In the genomic region with DNA sequence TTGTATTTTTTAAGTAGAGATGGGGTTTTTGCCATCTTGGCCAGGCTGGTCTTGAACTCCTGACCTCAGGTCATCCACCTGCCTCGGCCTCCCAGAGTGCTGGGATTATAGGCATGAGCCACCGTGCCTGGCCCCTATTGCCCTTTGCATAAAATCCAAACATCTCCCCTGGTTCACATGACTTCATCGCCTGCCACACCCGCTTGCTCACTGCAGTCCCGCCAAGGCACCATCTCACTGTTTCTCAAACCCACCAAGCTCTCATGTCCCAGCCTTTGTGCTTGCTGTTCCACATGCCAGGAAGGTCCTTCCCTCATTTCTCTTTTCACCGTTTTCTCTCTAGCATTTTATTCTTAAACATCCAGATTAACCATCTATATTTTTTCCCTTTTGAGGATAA, we compare ENCODE assay signal across 13 cellular contexts. TPM values are rescaled to one million over a fixed set of nuclear protein-coding genes. Genes with fewer than 3 reads are reported as not detected.
DNase-seq lines count a peak whose midpoint lies in the region; ATAC-seq, FAIRE-seq and TF ChIP-seq lines count a peak whose summit lies in the region.
"Had no signal": no experiment of that assay in that cellular context is flagged by ENCODE, and none has a peak within 500 bp of the region (broad histone marks: within the 10 kb centered on the region; RNA-seq: fewer than 3 reads in every experiment).

No MANE protein-coding gene starts in this region.

- H3K14ac ChIP-seq in neuronal stem cell (ENCODE audit: low read length): no peak overlapping the region

- H3K4ac ChIP-seq in neuronal stem cell (ENCODE audit: low read length): no peak overlapping the region

- WGBS in HepG2 (ENCODE audit: low lambda C conversion rate): 82% methylated on average over 6 of the region's 6 CpGs
- 66% methylated on average over 5 of the region's 6 CpGs for WGBS in right lobe of liver (ENCODE audit: insufficient coverage, low coverage, low lambda C conversion rate, missing lambda C conversion rate)
- no CpG with 5 or more reads among the region's 6 CpGs for WGBS in neuronal stem cell (ENCODE audit: extremely low coverage in 2 of 2, insufficient read length in 2 of 2, insufficient replicate concordance in 1 of 2), 2 donors

- TF ChIP-seq EP300 in HepG2 (IDR thresholded peaks at IDR 0.05; ENCODE audit: low read depth in 2 of 2, low read length in 2 of 2): no peak
- no peak for TF ChIP-seq EP300 in HepG2 (CRISPR knock-in tag; IDR thresholded peaks at IDR 0.05; ENCODE audit: borderline replicate concordance)

- no peak overlapping the region for H4K8ac ChIP-seq in neuronal stem cell (ENCODE audit: low read depth, low read length)

- no peak overlapping the region for H3K4me2 ChIP-seq in HepG2 (ENCODE audit: low read depth, low read length)
- no peak overlapping the region for H3K4me2 ChIP-seq in neuronal stem cell (ENCODE audit: insufficient read depth, low read length, poor library complexity, severe bottlenecking)
- H3K4me2 ChIP-seq: GM23338 had no signal

- BruUV-seq in HepG2 (replicated peaks; lab: Mats Ljungman, UMichigan): no TSS peak

- no peak overlapping the region for H3K23ac ChIP-seq in neuronal stem cell (ENCODE audit: low read depth, low read length, poor library complexity)

- H4K91ac ChIP-seq in neuronal stem cell (ENCODE audit: low read depth, low read length, poor library complexity): no peak overlapping the region

- H3K27ac ChIP-seq in HepG2 (ENCODE audit: extremely low read length, insufficient read depth, low read length) (no peak overlapping the region), right lobe of liver (no peak overlapping the region), neuronal stem cell (replicated peaks; ENCODE audit: low read length) (no peak overlapping the region)
- H3K27ac ChIP-seq: BLaER1 had no signal

- peaks cover 10% of the 10 kb centered on the region for H3K79me2 ChIP-seq in HepG2 (ENCODE audit: insufficient read depth, low read length)

- H3K36me3 ChIP-seq in HepG2 (replicated peaks in 1 of 2; ENCODE audit: control insufficient read depth in 1 of 2, insufficient read depth in 2 of 2, low read length in 2 of 2) (peaks cover 0 to 10% of the 10 kb centered on the region in 2 experiments; a peak in 3 of 5 replicates), right lobe of liver (no peaks in the 10 kb centered on the region), neuronal stem cell (replicated peaks in 1 of 2; ENCODE audit: control insufficient read depth in 2 of 2, insufficient read depth in 2 of 2, low read length in 2 of 2) (peaks cover 3 to 5% of the 10 kb centered on the region in 2 donors)

- H2AFZ ChIP-seq in HepG2 (ENCODE audit: low read length) (no peak overlapping the region), neuronal stem cell (ENCODE audit: low read length) (no peak overlapping the region)
- H2AFZ ChIP-seq: GM23338 had no signal

- H3K4me1 ChIP-seq in HepG2 (ENCODE audit: insufficient read depth, low read length) (peaks cover 59% of the 10 kb centered on the region), right lobe of liver (peaks cover 0 to 9% (median 4%) of the 10 kb centered on the region in 4 donors), neuronal stem cell (ENCODE audit: control insufficient read depth in 2 of 2, insufficient read depth in 1 of 2, low read depth in 1 of 2, low read length in 2 of 2) (peaks cover 5 to 8% of the 10 kb centered on the region in 2 donors)

- DNase-seq in HepG2 (ENCODE audit: low spot score) (no peak), right lobe of liver (no peak), fibroblast of the aortic adventitia (ENCODE audit: low read depth) (peak; percentile 37), NCI-H2227 treated with DMSO at 0.1 percent for 48 hours (lab: John Stamatoyannopoulos, UW) (no peak), mucosa of gallbladder (ENCODE audit: low spot score) (no peak), NCI-H446 (lab: John Stamatoyannopoulos, UW) (no peak), neuronal stem cell (ENCODE audit: low spot score) (no peak)
- DNase-seq in activated CD8-positive, alpha-beta T cell treated with anti-CD3 and anti-CD28 coated beads, Interleukin-2, amount 10 ng/mL, durations not matched to agents 7 days and 5 days: no peak
- DNase-seq: activated gamma-delta T cell treated with Interleukin-2 at 50 U/mL for 16 hours, NCI-H2029 treated with DMSO at 0.1 percent for 48 hours had no signal

- CTCF ChIA-PET in HepG2 (lab: Yijun Ruan, JAX; ENCODE audit: low intra/inter-chr PET ratio, low total read pairs): no interaction called here
- CTCF ChIA-PET in activated CD8-positive, alpha-beta T cell treated with anti-CD3 and anti-CD28 coated beads, Interleukin-2, amount 10 ng/mL, durations not matched to agents 7 days and 5 days (lab: Charles Lee): interaction anchor here (16.1 to 26.5 kb wide), 2 partner anchors 8 to 22 kb away, joined by 581 to 956 read pairs; a partner anchor contains a TSS

- no peak overlapping the region for H2BK5ac ChIP-seq in neuronal stem cell (ENCODE audit: low read length)

- H2BK120ac ChIP-seq in neuronal stem cell (ENCODE audit: low read depth, low read length): no peak overlapping the region

- in situ Hi-C loops in HepG2 (cut with HindIII; ENCODE audit: extremely low pct_ligation_motif_present, low pct_unique_long_range_greater_than_20kb): no loop called here

- no peak overlapping the region for H3K18ac ChIP-seq in neuronal stem cell (ENCODE audit: low read length)

- H3K27ac Mint-ChIP-seq in activated CD8-positive, alpha-beta T cell treated with anti-CD3 and anti-CD28 coated beads, Interleukin-2, amount 10 ng/mL, durations not matched to agents 7 days and 5 days: peak overlapping the region; percentile 75
- H3K27ac Mint-ChIP-seq: GM23338, progenitor cell of endocrine pancreas had no signal

- H3K9ac ChIP-seq in HepG2 (ENCODE audit: insufficient read depth, low read depth, low read length) (no peak overlapping the region), neuronal stem cell (ENCODE audit: low read depth, low read length, poor library complexity) (no peak overlapping the region)
- H3K9ac ChIP-seq: BLaER1 had no signal

- H3K9me3 ChIP-seq in HepG2 (ENCODE audit: low read length): no peaks in the 10 kb centered on the region
- no peaks in the 10 kb centered on the region for H3K9me3 ChIP-seq in right lobe of liver
- no peaks in the 10 kb centered on the region for H3K9me3 ChIP-seq in neuronal stem cell (replicated peaks in 1 of 2; ENCODE audit: control insufficient read depth in 2 of 2, insufficient read depth in 1 of 2, low read depth in 1 of 2, low read length in 2 of 2)
- H3K9me3 ChIP-seq: BLaER1 had no signal

- peaks cover 3% of the 10 kb centered on the region; the same call in 1 of the 2 replicates for H4K20me1 ChIP-seq in HepG2 (ENCODE audit: insufficient read depth, low read length)

- FAIRE-seq in HepG2 (lab: Jason Lieb, UNC): no peak

- H3K27me3 Mint-ChIP-seq in activated CD8-positive, alpha-beta T cell treated with anti-CD3 and anti-CD28 coated beads, Interleukin-2, amount 10 ng/mL, durations not matched to agents 7 days and 5 days (ENCODE audit: low read depth): no peaks in the 10 kb centered on the region
- H3K27me3 Mint-ChIP-seq: progenitor cell of endocrine pancreas had no signal

- no peak for TF ChIP-seq RAD21 in HepG2 (CRISPR knock-in tag; IDR thresholded peaks at IDR 0.05)

- intact Hi-C loops in HepG2 (cut with micrococcal nuclease; ENCODE audit: unreplicated experiment): no loop called here
- intact Hi-C loops in right lobe of liver (cut with DNase I): no loop called here

- TF ChIP-seq POLR2A in HepG2 (IDR thresholded peaks at IDR 0.05; ENCODE audit: insufficient read depth in 1 of 2, low read depth in 2 of 2, low read length in 2 of 2) (no peak), right lobe of liver (IDR thresholded peaks at IDR 0.05) (no peak)

- no peaks in the 10 kb centered on the region; a peak in 1 of 5 replicates for H3K27me3 ChIP-seq in HepG2 (ENCODE audit: control insufficient read depth in 1 of 2, insufficient read depth in 2 of 2, low read length in 2 of 2)
- no peaks in the 10 kb centered on the region for H3K27me3 ChIP-seq in right lobe of liver
- no peaks in the 10 kb centered on the region for H3K27me3 ChIP-seq in neuronal stem cell (ENCODE audit: control insufficient read depth in 3 of 3, insufficient read depth in 3 of 3, low read depth in 1 of 3, low read length in 3 of 3)
- H3K27me3 ChIP-seq: BLaER1 had no signal

- peaks cover 1% of the 10 kb centered on the region for H3K79me1 ChIP-seq in neuronal stem cell (ENCODE audit: low read depth, low read length)

- POLR2A ChIA-PET in HepG2 (lab: Yijun Ruan, JAX): no interaction called here
- POLR2A ChIA-PET in activated CD8-positive, alpha-beta T cell treated with anti-CD3 and anti-CD28 coated beads, Interleukin-2, amount 10 ng/mL, durations not matched to agents 7 days and 5 days (lab: Charles Lee): interaction anchor here (26.9 kb wide), 1 partner anchor 22 kb away, joined by 543 read pairs; a partner anchor contains a TSS

- H3K9me3 Mint-ChIP-seq in activated CD8-positive, alpha-beta T cell treated with anti-CD3 and anti-CD28 coated beads, Interleukin-2, amount 10 ng/mL, durations not matched to agents 7 days and 5 days (ENCODE audit: insufficient read depth): no peaks in the 10 kb centered on the region
- H3K9me3 Mint-ChIP-seq: GM23338 had no signal

- peaks cover 68% of the 10 kb centered on the region for H3K4me1 Mint-ChIP-seq in activated CD8-positive, alpha-beta T cell treated with anti-CD3 and anti-CD28 coated beads, Interleukin-2, amount 10 ng/mL, durations not matched to agents 7 days and 5 days (ENCODE audit: low read depth)

- ATAC-seq in HepG2 (no peak), right lobe of liver (no peak)
- no peak for ATAC-seq in activated CD8-positive, alpha-beta T cell treated with anti-CD3 and anti-CD28 coated beads, Interleukin-2, amount 10 ng/mL, durations not matched to agents 7 days and 5 days
- ATAC-seq: GM23338 had no signal

- no peak for TF ChIP-seq CTCF in HepG2 (CRISPR knock-in tag; IDR thresholded peaks at IDR 0.05)
- TF ChIP-seq CTCF in right lobe of liver (IDR thresholded peaks at IDR 0.05): no peak
- no peak for TF ChIP-seq CTCF in fibroblast of the aortic adventitia (IDR thresholded peaks at IDR 0.05; ENCODE audit: insufficient read depth, low read length)

- H3K4me3 ChIP-seq in HepG2 (replicated peaks in 1 of 3; ENCODE audit: insufficient read depth in 1 of 3, low read depth in 2 of 3, low read length in 3 of 3) (no peak overlapping the region), right lobe of liver (no peak overlapping the region), fibroblast of the aortic adventitia (ENCODE audit: low read depth, low read length) (no peak overlapping the region), neuronal stem cell (ENCODE audit: low read length in 2 of 2) (no peak overlapping the region)
- H3K4me3 ChIP-seq: BLaER1, GM23338 had no signal

- peaks cover 68% of the 10 kb centered on the region for H3K36me3 Mint-ChIP-seq in activated CD8-positive, alpha-beta T cell treated with anti-CD3 and anti-CD28 coated beads, Interleukin-2, amount 10 ng/mL, durations not matched to agents 7 days and 5 days (ENCODE audit: low read depth)

- peak overlapping the region; percentile 1 for H3K4me3 Mint-ChIP-seq in activated CD8-positive, alpha-beta T cell treated with anti-CD3 and anti-CD28 coated beads, Interleukin-2, amount 10 ng/mL, durations not matched to agents 7 days and 5 days
- H3K4me3 Mint-ChIP-seq: GM23338 had no signal

- H2BK15ac ChIP-seq in neuronal stem cell (ENCODE audit: low read length): no peak overlapping the region

- H2AK5ac ChIP-seq in neuronal stem cell (ENCODE audit: low read depth, low read length): no peak overlapping the region

- H2BK12ac ChIP-seq in neuronal stem cell (ENCODE audit: low read length): no peak overlapping the region

RNA-seq across cellular contexts. Expression of a gene that starts 9.7 kb away (rescaled TPM):
- total RNA-seq in HepG2 (2016; rRNA removed; fragmentation: Illumina TruSeq; extraction: Trizol): 11.0 and 14.6 TPM in 2 replicates
- 10.8 and 12.5 TPM in 2 replicates for total RNA-seq in HepG2 (2016; cell fraction: cytosol; rRNA removed; fragmentation: Illumina TruSeq; extraction: Trizol; ENCODE audit: low read depth)
- 9.8 and 14.8 TPM in 2 replicates for total RNA-seq in HepG2 (2016; cell fraction: insoluble cytoplasmic fraction; rRNA removed; fragmentation: Illumina TruSeq; extraction: Trizol)
- total RNA-seq in HepG2 (2016; cell fraction: membrane; rRNA removed; fragmentation: Illumina TruSeq; extraction: Trizol): 18.2 and 24.9 TPM in 2 replicates
- total RNA-seq in HepG2 (2016; cell fraction: nucleus; rRNA removed; fragmentation: Illumina TruSeq; extraction: Trizol): 14.1 and 17.3 TPM in 2 replicates
- polyA plus RNA-seq in HepG2 (2011; rRNA removed): 31.3 and 32.2 TPM in 2 replicates
- polyA plus RNA-seq in HepG2 (2011; cell fraction: cytosol; rRNA removed): 28.4 and 38.7 TPM in 2 replicates
- polyA plus RNA-seq in HepG2 (2011; cell fraction: nucleus; rRNA removed): 37.5 and 40.2 TPM in 2 replicates
- 10.8 and 12.9 TPM in 2 replicates for polyA plus RNA-seq in HepG2 (2012)
- polyA plus RNA-seq in HepG2 (2016; cell fraction: cytosol; fragmentation: Illumina TruSeq; extraction: Trizol; ENCODE audit: low read depth): 19.8 and 23.7 TPM in 2 replicates
- polyA plus RNA-seq in HepG2 (2016; cell fraction: insoluble cytoplasmic fraction; fragmentation: Illumina TruSeq; extraction: Trizol; ENCODE audit: low read depth): 19.7 and 25.0 TPM in 2 replicates
- polyA plus RNA-seq in HepG2 (2016; cell fraction: membrane; fragmentation: Illumina TruSeq; extraction: Trizol; ENCODE audit: low read depth): 27.0 and 27.4 TPM in 2 replicates
- 24.9 and 31.1 TPM in 2 replicates for polyA plus RNA-seq in HepG2 (2016; cell fraction: nucleus; fragmentation: Illumina TruSeq; extraction: Trizol; ENCODE audit: insufficient read depth, low read depth)
- polyA minus RNA-seq in HepG2 (2011; rRNA and poly(A)+ RNA removed; ENCODE audit: low replicate concordance): 46.1 and 174 TPM in 2 replicates
- 32.2 and 38.9 TPM in 2 replicates for polyA minus RNA-seq in HepG2 (2011; cell fraction: cytosol; rRNA and poly(A)+ RNA removed)
- 32.4 and 35.6 TPM in 2 replicates for polyA minus RNA-seq in HepG2 (2011; cell fraction: nucleus; rRNA and poly(A)+ RNA removed)
- total RNA-seq in right lobe of liver: 10 to 100 TPM in 2 of 6 experiments, 1 to 10 TPM in 4; 3.7 to 16.2 (median 5.0) TPM
- 100 to 1,000 TPM; 145 to 154 TPM for total RNA-seq in activated CD8-positive, alpha-beta T cell treated with anti-CD3 and anti-CD28 coated beads, Interleukin-2, amount 10 ng/mL, durations not matched to agents 7 days and 5 days
- 10.9 and 13.1 TPM in 2 replicates for total RNA-seq in fibroblast of the aortic adventitia (ENCODE audit: low replicate concordance)
- total RNA-seq in mucosa of gallbladder: 30.8 TPM
- polyA plus RNA-seq in neuronal stem cell (2013, experiment 1 of 2): 16.5 TPM
- 15.5 TPM for polyA plus RNA-seq in neuronal stem cell (2013, experiment 2 of 2)

RNA-seq across cellular contexts. Expression of a gene that starts 20.0 kb away (rescaled TPM):
- total RNA-seq in HepG2 (2016; rRNA removed; fragmentation: Illumina TruSeq; extraction: Trizol) (1.4 and 1.8 TPM in 2 replicates), right lobe of liver (10 to 100 TPM in 3 of 6 experiments, 1 to 10 TPM in 3; 3.7 to 20.0 (median 9.3) TPM), fibroblast of the aortic adventitia (ENCODE audit: low replicate concordance) (5.0 and 6.1 TPM in 2 replicates), mucosa of gallbladder (35.5 TPM)
- 0.40 and 0.44 TPM in 2 replicates for total RNA-seq in HepG2 (2016; cell fraction: cytosol; rRNA removed; fragmentation: Illumina TruSeq; extraction: Trizol; ENCODE audit: low read depth)
- 1.3 TPM in 2 replicates for total RNA-seq in HepG2 (2016; cell fraction: insoluble cytoplasmic fraction; rRNA removed; fragmentation: Illumina TruSeq; extraction: Trizol)
- total RNA-seq in HepG2 (2016; cell fraction: membrane; rRNA removed; fragmentation: Illumina TruSeq; extraction: Trizol): 1.3 and 1.4 TPM in 2 replicates
- total RNA-seq in HepG2 (2016; cell fraction: nucleus; rRNA removed; fragmentation: Illumina TruSeq; extraction: Trizol): 2.7 and 3.3 TPM in 2 replicates
- 1.1 and 1.3 TPM in 2 replicates for polyA plus RNA-seq in HepG2 (2011; rRNA removed)
- polyA plus RNA-seq in HepG2 (2011; cell fraction: cytosol; rRNA removed): 0.43 and 0.51 TPM in 2 replicates
- 9.3 TPM in 2 replicates for polyA plus RNA-seq in HepG2 (2011; cell fraction: nucleus; rRNA removed)
- polyA plus RNA-seq in HepG2 (2012): 4.2 and 6.2 TPM in 2 replicates
- polyA plus RNA-seq in HepG2 (2016; cell fraction: cytosol; fragmentation: Illumina TruSeq; extraction: Trizol; ENCODE audit: low read depth): 0.32 and 0.34 TPM in 2 replicates
- 2.6 and 3.8 TPM in 2 replicates for polyA plus RNA-seq in HepG2 (2016; cell fraction: insoluble cytoplasmic fraction; fragmentation: Illumina TruSeq; extraction: Trizol; ENCODE audit: low read depth)
- polyA plus RNA-seq in HepG2 (2016; cell fraction: membrane; fragmentation: Illumina TruSeq; extraction: Trizol; ENCODE audit: low read depth): 0.70 and 0.76 TPM in 2 replicates
- 16.0 and 18.9 TPM in 2 replicates for polyA plus RNA-seq in HepG2 (2016; cell fraction: nucleus; fragmentation: Illumina TruSeq; extraction: Trizol; ENCODE audit: insufficient read depth, low read depth)
- 2.1 and 4.2 TPM in 2 replicates for polyA minus RNA-seq in HepG2 (2011; rRNA and poly(A)+ RNA removed; ENCODE audit: low replicate concordance)
- 1.8 and 2.5 TPM in 2 replicates for polyA minus RNA-seq in HepG2 (2011; cell fraction: cytosol; rRNA and poly(A)+ RNA removed)
- 3.6 and 4.4 TPM in 2 replicates for polyA minus RNA-seq in HepG2 (2011; cell fraction: nucleus; rRNA and poly(A)+ RNA removed)
- total RNA-seq in activated CD8-positive, alpha-beta T cell treated with anti-CD3 and anti-CD28 coated beads, Interleukin-2, amount 10 ng/mL, durations not matched to agents 7 days and 5 days: 10 to 100 TPM; 30.0 to 30.9 TPM
- 6.1 TPM for polyA plus RNA-seq in neuronal stem cell (2013, experiment 1 of 2)
- polyA plus RNA-seq in neuronal stem cell (2013, experiment 2 of 2): 6.2 TPM
